25 cellular contexts compared by ENCODE assay signal in the genomic region with DNA sequence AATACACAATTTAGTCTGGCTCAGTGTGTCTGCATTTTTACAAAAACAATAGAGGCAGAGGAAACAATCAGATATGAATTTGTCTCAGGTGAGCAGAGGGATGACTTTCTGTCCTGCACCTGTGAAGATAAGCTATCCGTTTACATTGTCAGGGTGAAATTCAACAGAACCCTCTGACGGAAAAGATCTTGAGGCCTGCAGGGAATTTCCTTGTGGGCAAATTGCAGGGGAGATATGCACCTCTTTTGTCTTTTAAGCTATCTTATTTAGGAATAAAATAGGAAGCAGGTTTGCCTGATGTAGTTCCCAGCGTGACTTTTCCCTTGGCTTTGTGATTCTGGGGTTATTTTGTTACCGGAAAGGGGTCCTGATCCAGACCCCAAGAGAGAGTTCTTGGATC.
DNase-seq lines count a peak whose midpoint lies in the region; ATAC-seq and TF ChIP-seq lines count a peak whose summit lies in the region.
"Had no signal": no experiment of that assay in that cellular context is flagged by ENCODE, and none has a peak within 500 bp of the region (broad histone marks: within the 10 kb centered on the region; RNA-seq: fewer than 3 reads in every experiment).

No MANE protein-coding gene starts in this region.

- H3K4me3 ChIP-seq in HUES6 (ENCODE audit: low read depth, low read length) (no peak overlapping the region), endodermal cell (ENCODE audit: low read length) (no peak overlapping the region), iPS-18a (ENCODE audit: low read length) (no peak overlapping the region)
- H3K4me3 ChIP-seq: K562, SJSA1 had no signal

- 7 to 60% methylated on average over 3 to 4 of the region's 4 CpGs for whole genome bisulfite sequencing in endodermal cell (ENCODE audit: insufficient coverage in 1 of 2, insufficient read length in 1 of 2), 2 experiments

- peak; percentile 68 for DNase-seq in endodermal cell
- DNase-seq in type B pancreatic cell (ENCODE audit: extremely low spot score, unreplicated experiment), result no peak
- no peak for DNase-seq in GF-D8 (lab: John Stamatoyannopoulos, UW)
- no peak for DNase-seq in activated CD4-positive, alpha-beta T cell treated with anti-CD3 and anti-CD28 coated beads for 48 hours
- DNase-seq: Caco-2; CD8-positive, alpha-beta T cell; GDM1; HCEC 1CT; MV-4-11; NCI-H1105; NCI-H1436 treated with DMSO at 0.1 percent for 48 hours; NCI-H187 treated with DMSO at 0.1 percent for 48 hours; NCI-H2107; NCI-H446 treated with DMSO at 0.1 percent for 48 hours; NCI-H526 treated with DMSO at 0.1 percent for 48 hours; Right ventricle myocardium superior; RPMI8226 had no signal

- H3K4me1 ChIP-seq in HUES6 (ENCODE audit: control insufficient read depth, insufficient read depth, low read length) (peaks cover 56% of the 10 kb centered on the region), endodermal cell (ENCODE audit: control insufficient read depth, insufficient read depth, low read length) (peaks cover 27% of the 10 kb centered on the region), iPS-18a (ENCODE audit: control insufficient read depth, low read depth, low read length) (peaks cover 52% of the 10 kb centered on the region)
- H3K4me1 ChIP-seq: Caco-2, SJSA1 had no signal

- no peak for ATAC-seq in HG02840 (IDR thresholded peaks at IDR 0.05; ENCODE audit: low FRiP score, unreplicated experiment)
- ATAC-seq: CD8-positive, alpha-beta T cell; K562 had no signal

- H3K9ac ChIP-seq in HUES6 (ENCODE audit: low read length), result peak overlapping the region; percentile 93
- peak overlapping the region; percentile 77 for H3K9ac ChIP-seq in endodermal cell (ENCODE audit: extremely low read depth, low read length, poor library complexity, severe bottlenecking)
- H3K9ac ChIP-seq in iPS-18a (ENCODE audit: low read length), result no peak overlapping the region

- H3K9me3 ChIP-seq in HUES6 (ENCODE audit: control insufficient read depth, insufficient read depth, low read depth, low read length) (no peaks in the 10 kb centered on the region), endodermal cell (ENCODE audit: control insufficient read depth, low read length) (no peaks in the 10 kb centered on the region), iPS-18a (ENCODE audit: control insufficient read depth, low read depth, low read length) (no peaks in the 10 kb centered on the region)
- H3K9me3 ChIP-seq: Caco-2 had no signal

- no peaks in the 10 kb centered on the region for H3K27me3 Mint-ChIP-seq in endodermal cell (ENCODE audit: insufficient read depth)
- peaks cover 2% of the 10 kb centered on the region for H3K27me3 Mint-ChIP-seq in type B pancreatic cell
- H3K27me3 Mint-ChIP-seq: B cell had no signal

- H3K36me3 ChIP-seq in HUES6 (ENCODE audit: control insufficient read depth, insufficient read depth, low read length) (no peaks in the 10 kb centered on the region), endodermal cell (ENCODE audit: control insufficient read depth, insufficient read depth, low read length) (peaks cover 28% of the 10 kb centered on the region), iPS-18a (ENCODE audit: control insufficient read depth, low read depth, low read length) (no peaks in the 10 kb centered on the region)
- H3K36me3 ChIP-seq: SJSA1 had no signal

- H3K4me3 Mint-ChIP-seq in endodermal cell, result peak overlapping the region; percentile 24
- no peak overlapping the region for H3K4me3 Mint-ChIP-seq in type B pancreatic cell
- H3K4me3 Mint-ChIP-seq: B cell; CD8-positive, alpha-beta T cell had no signal

- peaks cover 32% of the 10 kb centered on the region for H3K36me3 Mint-ChIP-seq in endodermal cell (ENCODE audit: low read depth)
- no peaks in the 10 kb centered on the region for H3K36me3 Mint-ChIP-seq in type B pancreatic cell
- H3K36me3 Mint-ChIP-seq: CD8-positive, alpha-beta T cell had no signal

- peak overlapping the region; percentile 96 for H3K27ac ChIP-seq in HUES6 (ENCODE audit: low read depth, low read length)
- H3K27ac ChIP-seq in endodermal cell (ENCODE audit: low read depth, low read length), result peak overlapping the region; percentile 33
- peak overlapping the region; percentile 13 for H3K27ac ChIP-seq in iPS-18a (ENCODE audit: low read length)
- H3K27ac ChIP-seq: C4-2B, HL-60, SJSA1 had no signal

- peak overlapping the region; percentile 98 for H3K27ac Mint-ChIP-seq in endodermal cell
- peak overlapping the region; percentile 30 for H3K27ac Mint-ChIP-seq in type B pancreatic cell
- H3K27ac Mint-ChIP-seq: B cell; CD8-positive, alpha-beta T cell had no signal

- H3K9me3 Mint-ChIP-seq in endodermal cell, result peaks cover 2% of the 10 kb centered on the region
- H3K9me3 Mint-ChIP-seq in type B pancreatic cell, result peaks cover 3% of the 10 kb centered on the region

- TF ChIP-seq CTCF in endodermal cell (conservative IDR thresholded peaks at IDR 0.05), result no peak
- no peak for TF ChIP-seq CTCF in type B pancreatic cell (conservative IDR thresholded peaks at IDR 0.05)

- peaks cover 56% of the 10 kb centered on the region for H3K4me1 Mint-ChIP-seq in endodermal cell
- peaks cover 29% of the 10 kb centered on the region for H3K4me1 Mint-ChIP-seq in type B pancreatic cell (ENCODE audit: unreplicated experiment)
- H3K4me1 Mint-ChIP-seq: B cell had no signal

- H3K27me3 ChIP-seq in HUES6 (ENCODE audit: control insufficient read depth, insufficient read depth, low read length), result no peaks in the 10 kb centered on the region
- H3K27me3 ChIP-seq in endodermal cell (ENCODE audit: control insufficient read depth, insufficient read depth, low read length, poor library complexity, severe bottlenecking), result no peaks in the 10 kb centered on the region
- H3K27me3 ChIP-seq in iPS-18a (ENCODE audit: control insufficient read depth, insufficient read depth, low read length), result no peaks in the 10 kb centered on the region
- H3K27me3 ChIP-seq: SJSA1 had no signal

Comparison
In these comparisons a context has a peak if more than half of its experiments do, and no peak if none do; other contexts are left out.
1. H3K27ac ChIP-seq: peak in every context shown above with its lines; median percentile 96 in HUES6; 33 in endodermal cell; 13 in iPS-18a.